1 cellular context compared by ENCODE assay signal in the genomic region with DNA sequence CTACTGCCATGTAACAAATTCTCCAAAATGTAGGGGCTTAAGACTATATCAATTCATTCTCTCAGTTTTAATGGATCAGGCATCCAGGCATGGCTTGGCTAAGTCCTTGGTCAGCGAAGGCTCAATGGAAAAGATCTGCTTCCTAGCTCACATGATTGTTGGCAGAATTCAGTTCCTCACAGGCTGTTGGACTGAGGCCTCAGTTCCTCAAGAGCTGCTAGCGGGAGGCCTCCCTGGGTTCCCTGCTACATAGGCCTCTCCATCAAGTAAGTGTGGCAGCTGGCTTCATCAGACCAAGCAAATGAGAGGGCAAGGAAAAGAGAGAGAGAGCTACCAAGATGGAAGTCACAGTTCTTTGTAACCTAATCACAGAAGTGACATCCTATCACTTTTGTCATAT.
TF ChIP-seq lines count a peak whose summit lies in the region.

No MANE protein-coding gene starts in this region.

TF ChIP-seq in K562, 482 proteins besides CTCF, POLR2A, EP300 and RAD21 (continued from another document):
- TF ChIP-seq, protein P1, sequence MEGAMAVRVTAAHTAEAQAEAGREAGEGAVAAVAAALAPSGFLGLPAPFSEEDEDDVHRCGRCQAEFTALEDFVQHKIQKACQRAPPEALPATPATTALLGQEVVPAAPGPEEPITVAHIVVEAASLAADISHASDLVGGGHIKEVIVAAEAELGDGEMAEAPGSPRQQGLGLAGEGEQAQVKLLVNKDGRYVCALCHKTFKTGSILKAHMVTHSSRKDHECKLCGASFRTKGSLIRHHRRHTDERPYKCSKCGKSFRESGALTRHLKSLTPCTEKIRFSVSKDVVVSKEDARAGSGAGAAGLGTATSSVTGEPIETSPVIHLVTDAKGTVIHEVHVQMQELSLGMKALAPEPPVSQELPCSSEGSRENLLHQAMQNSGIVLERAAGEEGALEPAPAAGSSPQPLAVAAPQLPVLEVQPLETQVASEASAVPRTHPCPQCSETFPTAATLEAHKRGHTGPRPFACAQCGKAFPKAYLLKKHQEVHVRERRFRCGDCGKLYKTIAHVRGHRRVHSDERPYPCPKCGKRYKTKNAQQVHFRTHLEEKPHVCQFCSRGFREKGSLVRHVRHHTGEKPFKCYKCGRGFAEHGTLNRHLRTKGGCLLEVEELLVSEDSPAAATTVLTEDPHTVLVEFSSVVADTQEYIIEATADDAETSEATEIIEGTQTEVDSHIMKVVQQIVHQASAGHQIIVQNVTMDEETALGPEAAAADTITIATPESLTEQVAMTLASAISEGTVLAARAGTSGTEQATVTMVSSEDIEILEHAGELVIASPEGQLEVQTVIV (CRISPR knock-in tag; IDR thresholded peaks at IDR 0.05; ENCODE audit: borderline replicate concordance) = no peak
- TF ChIP-seq ZNF133 (CRISPR knock-in tag; IDR thresholded peaks at IDR 0.05) = no peak
- no peak for TF ChIP-seq SMAD1 (IDR thresholded peaks at IDR 0.05; ENCODE audit: low read depth, low read length, partially characterized antibody)
- TF ChIP-seq, protein P2, sequence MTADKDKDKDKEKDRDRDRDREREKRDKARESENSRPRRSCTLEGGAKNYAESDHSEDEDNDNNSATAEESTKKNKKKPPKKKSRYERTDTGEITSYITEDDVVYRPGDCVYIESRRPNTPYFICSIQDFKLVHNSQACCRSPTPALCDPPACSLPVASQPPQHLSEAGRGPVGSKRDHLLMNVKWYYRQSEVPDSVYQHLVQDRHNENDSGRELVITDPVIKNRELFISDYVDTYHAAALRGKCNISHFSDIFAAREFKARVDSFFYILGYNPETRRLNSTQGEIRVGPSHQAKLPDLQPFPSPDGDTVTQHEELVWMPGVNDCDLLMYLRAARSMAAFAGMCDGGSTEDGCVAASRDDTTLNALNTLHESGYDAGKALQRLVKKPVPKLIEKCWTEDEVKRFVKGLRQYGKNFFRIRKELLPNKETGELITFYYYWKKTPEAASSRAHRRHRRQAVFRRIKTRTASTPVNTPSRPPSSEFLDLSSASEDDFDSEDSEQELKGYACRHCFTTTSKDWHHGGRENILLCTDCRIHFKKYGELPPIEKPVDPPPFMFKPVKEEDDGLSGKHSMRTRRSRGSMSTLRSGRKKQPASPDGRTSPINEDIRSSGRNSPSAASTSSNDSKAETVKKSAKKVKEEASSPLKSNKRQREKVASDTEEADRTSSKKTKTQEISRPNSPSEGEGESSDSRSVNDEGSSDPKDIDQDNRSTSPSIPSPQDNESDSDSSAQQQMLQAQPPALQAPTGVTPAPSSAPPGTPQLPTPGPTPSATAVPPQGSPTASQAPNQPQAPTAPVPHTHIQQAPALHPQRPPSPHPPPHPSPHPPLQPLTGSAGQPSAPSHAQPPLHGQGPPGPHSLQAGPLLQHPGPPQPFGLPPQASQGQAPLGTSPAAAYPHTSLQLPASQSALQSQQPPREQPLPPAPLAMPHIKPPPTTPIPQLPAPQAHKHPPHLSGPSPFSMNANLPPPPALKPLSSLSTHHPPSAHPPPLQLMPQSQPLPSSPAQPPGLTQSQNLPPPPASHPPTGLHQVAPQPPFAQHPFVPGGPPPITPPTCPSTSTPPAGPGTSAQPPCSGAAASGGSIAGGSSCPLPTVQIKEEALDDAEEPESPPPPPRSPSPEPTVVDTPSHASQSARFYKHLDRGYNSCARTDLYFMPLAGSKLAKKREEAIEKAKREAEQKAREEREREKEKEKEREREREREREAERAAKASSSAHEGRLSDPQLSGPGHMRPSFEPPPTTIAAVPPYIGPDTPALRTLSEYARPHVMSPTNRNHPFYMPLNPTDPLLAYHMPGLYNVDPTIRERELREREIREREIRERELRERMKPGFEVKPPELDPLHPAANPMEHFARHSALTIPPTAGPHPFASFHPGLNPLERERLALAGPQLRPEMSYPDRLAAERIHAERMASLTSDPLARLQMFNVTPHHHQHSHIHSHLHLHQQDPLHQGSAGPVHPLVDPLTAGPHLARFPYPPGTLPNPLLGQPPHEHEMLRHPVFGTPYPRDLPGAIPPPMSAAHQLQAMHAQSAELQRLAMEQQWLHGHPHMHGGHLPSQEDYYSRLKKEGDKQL (CRISPR knock-in tag; IDR thresholded peaks at IDR 0.05; ENCODE audit: borderline replicate concordance) = no peak
- TF ChIP-seq, protein P3, sequence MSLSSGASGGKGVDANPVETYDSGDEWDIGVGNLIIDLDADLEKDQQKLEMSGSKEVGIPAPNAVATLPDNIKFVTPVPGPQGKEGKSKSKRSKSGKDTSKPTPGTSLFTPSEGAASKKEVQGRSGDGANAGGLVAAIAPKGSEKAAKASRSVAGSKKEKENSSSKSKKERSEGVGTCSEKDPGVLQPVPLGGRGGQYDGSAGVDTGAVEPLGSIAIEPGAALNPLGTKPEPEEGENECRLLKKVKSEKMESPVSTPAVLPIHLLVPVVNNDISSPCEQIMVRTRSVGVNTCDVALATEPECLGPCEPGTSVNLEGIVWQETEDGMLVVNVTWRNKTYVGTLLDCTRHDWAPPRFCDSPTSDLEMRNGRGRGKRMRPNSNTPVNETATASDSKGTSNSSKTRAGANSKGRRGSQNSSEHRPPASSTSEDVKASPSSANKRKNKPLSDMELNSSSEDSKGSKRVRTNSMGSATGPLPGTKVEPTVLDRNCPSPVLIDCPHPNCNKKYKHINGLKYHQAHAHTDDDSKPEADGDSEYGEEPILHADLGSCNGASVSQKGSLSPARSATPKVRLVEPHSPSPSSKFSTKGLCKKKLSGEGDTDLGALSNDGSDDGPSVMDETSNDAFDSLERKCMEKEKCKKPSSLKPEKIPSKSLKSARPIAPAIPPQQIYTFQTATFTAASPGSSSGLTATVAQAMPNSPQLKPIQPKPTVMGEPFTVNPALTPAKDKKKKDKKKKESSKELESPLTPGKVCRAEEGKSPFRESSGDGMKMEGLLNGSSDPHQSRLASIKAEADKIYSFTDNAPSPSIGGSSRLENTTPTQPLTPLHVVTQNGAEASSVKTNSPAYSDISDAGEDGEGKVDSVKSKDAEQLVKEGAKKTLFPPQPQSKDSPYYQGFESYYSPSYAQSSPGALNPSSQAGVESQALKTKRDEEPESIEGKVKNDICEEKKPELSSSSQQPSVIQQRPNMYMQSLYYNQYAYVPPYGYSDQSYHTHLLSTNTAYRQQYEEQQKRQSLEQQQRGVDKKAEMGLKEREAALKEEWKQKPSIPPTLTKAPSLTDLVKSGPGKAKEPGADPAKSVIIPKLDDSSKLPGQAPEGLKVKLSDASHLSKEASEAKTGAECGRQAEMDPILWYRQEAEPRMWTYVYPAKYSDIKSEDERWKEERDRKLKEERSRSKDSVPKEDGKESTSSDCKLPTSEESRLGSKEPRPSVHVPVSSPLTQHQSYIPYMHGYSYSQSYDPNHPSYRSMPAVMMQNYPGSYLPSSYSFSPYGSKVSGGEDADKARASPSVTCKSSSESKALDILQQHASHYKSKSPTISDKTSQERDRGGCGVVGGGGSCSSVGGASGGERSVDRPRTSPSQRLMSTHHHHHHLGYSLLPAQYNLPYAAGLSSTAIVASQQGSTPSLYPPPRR (CRISPR knock-in tag; IDR thresholded peaks at IDR 0.05; ENCODE audit: borderline replicate concordance) = no peak
- no peak for TF ChIP-seq ETS2 (tag; IDR thresholded peaks at IDR 0.05; ENCODE audit: borderline replicate concordance, poor library complexity, severe bottlenecking)
